Comparison of ENCODE assay signal across 9 cellular contexts in the genomic region with DNA sequence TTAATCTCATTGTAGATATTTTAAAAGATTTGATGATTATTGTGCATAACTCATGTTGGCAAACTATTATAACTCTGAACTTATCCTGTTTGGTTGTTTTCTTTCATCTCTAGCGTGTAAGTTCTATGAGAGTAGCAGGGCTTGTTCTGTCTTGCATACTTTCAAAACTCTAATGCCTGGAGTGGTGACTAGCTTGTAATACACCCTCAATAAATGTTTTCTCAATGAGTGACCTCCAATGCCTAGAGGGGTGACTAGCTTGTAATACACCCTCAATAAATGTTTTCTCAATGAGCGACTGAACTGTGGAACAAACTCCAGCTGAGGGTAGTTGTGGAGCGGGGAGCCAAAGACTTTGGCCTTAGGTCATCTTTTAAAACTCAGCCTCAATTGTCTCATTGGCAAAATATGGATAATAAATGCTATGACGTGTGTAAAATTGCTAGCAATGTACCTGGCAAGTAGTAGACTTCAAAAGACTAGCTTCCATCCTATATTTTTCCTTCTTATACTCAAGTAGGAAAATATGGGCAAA. TPM values are rescaled to one million over a fixed set of nuclear protein-coding genes. Genes with fewer than 3 reads are reported as not detected.
A peak's percentile ranks its signal among the peaks of the same experiment; 100 is the strongest.
DNase-seq lines count a peak whose midpoint lies in the region; ATAC-seq and TF ChIP-seq lines count a peak whose summit lies in the region.
"Had no signal": no experiment of that assay in that cellular context is flagged by ENCODE, and none has a peak within 500 bp of the region (broad histone marks: within the 10 kb centered on the region; RNA-seq: fewer than 3 reads in every experiment).

No MANE protein-coding gene starts in this region.

- peaks cover 19% of the 10 kb centered on the region for H3K4me1 Mint-ChIP-seq in activated CD4-positive, alpha-beta T cell treated with anti-CD3 and anti-CD28 coated beads for 36 hours
- H3K4me1 Mint-ChIP-seq in activated T-helper 1 cell treated with anti-CD3 and anti-CD28 coated beads, Interleukin-12 subunit alpha, Interleukin-12 subunit beta, Interleukin-2, Interleukin-4 antibody, amounts not matched to agents 30 ng/mL and 10 ng/mL and 1 ng/mL, durations not matched to agents 14 hours and 24 hours and 36 hours (ENCODE audit: low read depth), result peaks cover 27% of the 10 kb centered on the region

- H3K4me3 ChIP-seq in iPS-15b (ENCODE audit: low read depth, low read length), result peak overlapping the region; percentile 6
- H3K4me3 ChIP-seq in suprapubic skin, result peak overlapping the region; percentile 84
- H3K4me3 ChIP-seq in BE2C (ENCODE audit: low read depth, low read length), result no peak overlapping the region

- intact Hi-C loops in activated CD4-positive, alpha-beta T cell treated with anti-CD3 and anti-CD28 coated beads for 36 hours (cut with DNase I, micrococcal nuclease), result loop anchor here (2.0 to 5.0 kb wide), 3 partner anchors 54 to 959 kb away; no protein-coding TSS in a partner anchor
- intact Hi-C loops in activated T-helper 1 cell treated with anti-CD3 and anti-CD28 coated beads, Interleukin-12 subunit alpha, Interleukin-12 subunit beta, Interleukin-2, Interleukin-4 antibody, amounts not matched to agents 30 ng/mL and 10 ng/mL and 1 ng/mL, durations not matched to agents 14 hours and 24 hours and 36 hours (cut with micrococcal nuclease), result loop anchor here (2.0 to 5.0 kb wide), 3 partner anchors 39 to 151 kb away; no protein-coding TSS in a partner anchor

- H3K9ac ChIP-seq in iPS-15b (ENCODE audit: low read depth, low read length), result no peak overlapping the region

- TF ChIP-seq CTCF in suprapubic skin (IDR thresholded peaks at IDR 0.05), result no peak
- no peak for TF ChIP-seq CTCF in BE2C (IDR thresholded peaks at IDR 0.05; ENCODE audit: low read depth, low read length)

- ATAC-seq in activated CD4-positive, alpha-beta T cell treated with anti-CD3 and anti-CD28 coated beads for 36 hours, result no peak

- H3K4me1 ChIP-seq in iPS-15b (ENCODE audit: control insufficient read depth, insufficient read depth, low read length) (peaks cover 13% of the 10 kb centered on the region), suprapubic skin (peaks cover 44% of the 10 kb centered on the region), BE2C (no peaks in the 10 kb centered on the region)

- peak overlapping the region; percentile 99 for H3K27ac ChIP-seq in suprapubic skin

- H3K27me3 ChIP-seq in iPS-15b (ENCODE audit: control insufficient read depth, insufficient read depth, low read length), result no peaks in the 10 kb centered on the region
- H3K27me3 ChIP-seq in suprapubic skin, result no peaks in the 10 kb centered on the region
- no peaks in the 10 kb centered on the region for H3K27me3 ChIP-seq in BE2C

- POLR2A ChIA-PET in activated CD4-positive, alpha-beta T cell treated with anti-CD3 and anti-CD28 coated beads for 36 hours (lab: Charles Lee), result no interaction called here

- H3K4me3 Mint-ChIP-seq in activated CD4-positive, alpha-beta T cell treated with anti-CD3 and anti-CD28 coated beads for 36 hours, result peak overlapping the region; percentile 87
- H3K4me3 Mint-ChIP-seq in activated T-helper 1 cell treated with anti-CD3 and anti-CD28 coated beads, Interleukin-12 subunit alpha, Interleukin-12 subunit beta, Interleukin-2, Interleukin-4 antibody, amounts not matched to agents 30 ng/mL and 10 ng/mL and 1 ng/mL, durations not matched to agents 14 hours and 24 hours and 36 hours, result peak overlapping the region; percentile 92

- H3K36me3 ChIP-seq in iPS-15b (ENCODE audit: control insufficient read depth, insufficient read depth, low read length) (no peaks in the 10 kb centered on the region), suprapubic skin (no peaks in the 10 kb centered on the region), BE2C (no peaks in the 10 kb centered on the region)

- no peak for TF ChIP-seq EP300 in suprapubic skin (IDR thresholded peaks at IDR 0.05)

- no peaks in the 10 kb centered on the region for H3K27me3 Mint-ChIP-seq in activated CD4-positive, alpha-beta T cell treated with anti-CD3 and anti-CD28 coated beads for 36 hours
- H3K27me3 Mint-ChIP-seq in activated T-helper 1 cell treated with anti-CD3 and anti-CD28 coated beads, Interleukin-12 subunit alpha, Interleukin-12 subunit beta, Interleukin-2, Interleukin-4 antibody, amounts not matched to agents 30 ng/mL and 10 ng/mL and 1 ng/mL, durations not matched to agents 14 hours and 24 hours and 36 hours (ENCODE audit: insufficient read depth), result peaks cover 2% of the 10 kb centered on the region

- H3K36me3 Mint-ChIP-seq in activated CD4-positive, alpha-beta T cell treated with anti-CD3 and anti-CD28 coated beads for 36 hours (ENCODE audit: low read depth), result peaks cover 19% of the 10 kb centered on the region
- peaks cover 20% of the 10 kb centered on the region for H3K36me3 Mint-ChIP-seq in activated T-helper 1 cell treated with anti-CD3 and anti-CD28 coated beads, Interleukin-12 subunit alpha, Interleukin-12 subunit beta, Interleukin-2, Interleukin-4 antibody, amounts not matched to agents 30 ng/mL and 10 ng/mL and 1 ng/mL, durations not matched to agents 14 hours and 24 hours and 36 hours (ENCODE audit: low read depth)

- H3K9me3 ChIP-seq in iPS-15b (ENCODE audit: control insufficient read depth, insufficient read depth, low read length) (no peaks in the 10 kb centered on the region), suprapubic skin (no peaks in the 10 kb centered on the region), BE2C (no peaks in the 10 kb centered on the region)

- no peak for DNase-seq in activated CD4-positive, alpha-beta T cell treated with anti-CD3 and anti-CD28 coated beads for 36 hours
- DNase-seq in activated CD4-positive, alpha-beta T cell treated with anti-CD3 and anti-CD28 coated beads, Interleukin-2, amount 50 U/mL, for 4 hours, result no peak
- no peak for DNase-seq in activated T-helper 1 cell treated with anti-CD3 and anti-CD28 coated beads, Interleukin-12 subunit alpha, Interleukin-12 subunit beta, Interleukin-2, Interleukin-4 antibody, amounts not matched to agents 30 ng/mL and 10 ng/mL and 1 ng/mL, durations not matched to agents 14 hours and 24 hours and 36 hours (ENCODE audit: low spot score)
- DNase-seq in suprapubic skin (ENCODE audit: low spot score in 2 of 2), result no peak
- no peak for DNase-seq in BE2C
- no peak for DNase-seq in mucosa of gallbladder (ENCODE audit: low spot score)
- DNase-seq in stimulated activated naive CD4-positive, alpha-beta T cell (lab: John Stamatoyannopoulos, UW), result no peak
- DNase-seq: activated CD8-positive, alpha-beta memory T cell treated with anti-CD3 and anti-CD28 coated beads, Interleukin-2, amount 50 U/mL, for 4 hours had no signal

- peak overlapping the region; percentile 96 for H3K27ac Mint-ChIP-seq in activated CD4-positive, alpha-beta T cell treated with anti-CD3 and anti-CD28 coated beads for 36 hours
- H3K27ac Mint-ChIP-seq in activated T-helper 1 cell treated with anti-CD3 and anti-CD28 coated beads, Interleukin-12 subunit alpha, Interleukin-12 subunit beta, Interleukin-2, Interleukin-4 antibody, amounts not matched to agents 30 ng/mL and 10 ng/mL and 1 ng/mL, durations not matched to agents 14 hours and 24 hours and 36 hours, result no peak overlapping the region

- CTCF ChIA-PET in activated CD4-positive, alpha-beta T cell treated with anti-CD3 and anti-CD28 coated beads for 36 hours (lab: Charles Lee), result interaction anchor here (0.6 to 2.1 kb wide), 6 partner anchors 35 to 176 kb away, joined by 3 to 7 read pairs (median 3); no protein-coding TSS in a partner anchor

- TF ChIP-seq POLR2A in suprapubic skin (IDR thresholded peaks at IDR 0.05), result no peak

- 47% methylated on average over 4 of the region's 4 CpGs for WGBS in suprapubic skin

- no peaks in the 10 kb centered on the region for H3K9me3 Mint-ChIP-seq in activated CD4-positive, alpha-beta T cell treated with anti-CD3 and anti-CD28 coated beads for 36 hours (ENCODE audit: low read depth)
- no peaks in the 10 kb centered on the region for H3K9me3 Mint-ChIP-seq in activated T-helper 1 cell treated with anti-CD3 and anti-CD28 coated beads, Interleukin-12 subunit alpha, Interleukin-12 subunit beta, Interleukin-2, Interleukin-4 antibody, amounts not matched to agents 30 ng/mL and 10 ng/mL and 1 ng/mL, durations not matched to agents 14 hours and 24 hours and 36 hours

RNA-seq across cellular contexts. Expression of a gene that starts 1.8 kb away (rescaled TPM):
- 10 to 100 TPM; 31.6 to 32.6 TPM for total RNA-seq in activated CD4-positive, alpha-beta T cell treated with anti-CD3 and anti-CD28 coated beads for 36 hours
- 15.7 and 18.1 TPM in 2 replicates for total RNA-seq in activated T-helper 1 cell treated with anti-CD3 and anti-CD28 coated beads, Interleukin-12 subunit alpha, Interleukin-12 subunit beta, Interleukin-2, Interleukin-4 antibody, amounts not matched to agents 30 ng/mL and 10 ng/mL and 1 ng/mL, durations not matched to agents 14 hours and 24 hours and 36 hours
- total RNA-seq in suprapubic skin (10 to 100 TPM; 34.7 to 77.5 (median 50.3) TPM), mucosa of gallbladder (35.0 TPM)
- 1.5 TPM for polyA plus RNA-seq in BE2C (2012; ENCODE audit: insufficient read depth, insufficient read length, low read depth)
